ENCODE assay signal across 2 cellular contexts in genomic region chr1:36975642-36976041, GRCh38.
A peak's percentile ranks its signal among the peaks of the same experiment; 100 is the strongest.
TF ChIP-seq lines count a peak whose summit lies in the region.

No MANE protein-coding gene starts in this region.

TF ChIP-seq in GM23338, 12 proteins besides CTCF, POLR2A, EP300 and RAD21:
- TF ChIP-seq ZNF462 (CRISPR knock-in tag; IDR thresholded peaks at IDR 0.05) (no peak), EZH2phosphoT487 (IDR thresholded peaks at IDR 0.05; ENCODE audit: unreplicated experiment) (no peak), ZNF114 (CRISPR knock-in tag; IDR thresholded peaks at IDR 0.05) (no peak), JUNB (IDR thresholded peaks at IDR 0.05; ENCODE audit: unreplicated experiment) (no peak), EZH2 (IDR thresholded peaks at IDR 0.05; ENCODE audit: low read depth, unreplicated experiment) (no peak), ETS1 (IDR thresholded peaks at IDR 0.05) (no peak), NANOG (IDR thresholded peaks at IDR 0.05; ENCODE audit: borderline replicate concordance) (no peak), POLR2AphosphoS5 (IDR thresholded peaks at IDR 0.05; ENCODE audit: low read depth) (no peak), STAT1 (IDR thresholded peaks at IDR 0.05; ENCODE audit: unreplicated experiment) (no peak), ZNF331 (CRISPR knock-in tag; IDR thresholded peaks at IDR 0.05; ENCODE audit: low read depth) (no peak)
- TF ChIP-seq, protein P1, sequence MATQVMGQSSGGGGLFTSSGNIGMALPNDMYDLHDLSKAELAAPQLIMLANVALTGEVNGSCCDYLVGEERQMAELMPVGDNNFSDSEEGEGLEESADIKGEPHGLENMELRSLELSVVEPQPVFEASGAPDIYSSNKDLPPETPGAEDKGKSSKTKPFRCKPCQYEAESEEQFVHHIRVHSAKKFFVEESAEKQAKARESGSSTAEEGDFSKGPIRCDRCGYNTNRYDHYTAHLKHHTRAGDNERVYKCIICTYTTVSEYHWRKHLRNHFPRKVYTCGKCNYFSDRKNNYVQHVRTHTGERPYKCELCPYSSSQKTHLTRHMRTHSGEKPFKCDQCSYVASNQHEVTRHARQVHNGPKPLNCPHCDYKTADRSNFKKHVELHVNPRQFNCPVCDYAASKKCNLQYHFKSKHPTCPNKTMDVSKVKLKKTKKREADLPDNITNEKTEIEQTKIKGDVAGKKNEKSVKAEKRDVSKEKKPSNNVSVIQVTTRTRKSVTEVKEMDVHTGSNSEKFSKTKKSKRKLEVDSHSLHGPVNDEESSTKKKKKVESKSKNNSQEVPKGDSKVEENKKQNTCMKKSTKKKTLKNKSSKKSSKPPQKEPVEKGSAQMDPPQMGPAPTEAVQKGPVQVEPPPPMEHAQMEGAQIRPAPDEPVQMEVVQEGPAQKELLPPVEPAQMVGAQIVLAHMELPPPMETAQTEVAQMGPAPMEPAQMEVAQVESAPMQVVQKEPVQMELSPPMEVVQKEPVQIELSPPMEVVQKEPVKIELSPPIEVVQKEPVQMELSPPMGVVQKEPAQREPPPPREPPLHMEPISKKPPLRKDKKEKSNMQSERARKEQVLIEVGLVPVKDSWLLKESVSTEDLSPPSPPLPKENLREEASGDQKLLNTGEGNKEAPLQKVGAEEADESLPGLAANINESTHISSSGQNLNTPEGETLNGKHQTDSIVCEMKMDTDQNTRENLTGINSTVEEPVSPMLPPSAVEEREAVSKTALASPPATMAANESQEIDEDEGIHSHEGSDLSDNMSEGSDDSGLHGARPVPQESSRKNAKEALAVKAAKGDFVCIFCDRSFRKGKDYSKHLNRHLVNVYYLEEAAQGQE (IDR thresholded peaks at IDR 0.05; ENCODE audit: unreplicated experiment) = no peak
TF ChIP-seq in GM23338: peak in this region for 0.

TF ChIP-seq in K562, 482 proteins besides CTCF, POLR2A, EP300 and RAD21:
- TF ChIP-seq USF2 (CRISPR knock-in tag; IDR thresholded peaks at IDR 0.05) (peak; percentile 34; the same call in 1 of the 2 replicates), TFE3 (CRISPR knock-in tag; IDR thresholded peaks at IDR 0.05) (peak; percentile 27), RAD51 (IDR thresholded peaks at IDR 0.05; ENCODE audit: borderline replicate concordance, low read depth) (peak; percentile 58; the same call in 1 of the 2 replicates), BRD9 (IDR thresholded peaks at IDR 0.05; ENCODE audit: low read depth, partially characterized antibody) (no peak)
